1 cellular context compared by ENCODE assay signal in genomic region chr18:56650944-56651770, GRCh38.
TF ChIP-seq lines count a peak whose summit lies in the region.

TSS of gene WDR7 (plus strand) at chr18:56651359. CDS start at chr18:56672516, 21,157 bp downstream.

TF ChIP-seq in K562, 482 proteins besides CTCF, POLR2A, EP300 and RAD21 (continued from another document and continues in another):
- TF ChIP-seq MNT (conservative IDR thresholded peaks at IDR 0.05) (peak; percentile 71 to 86), SMAD4 (CRISPR knock-in tag; conservative IDR thresholded peaks at IDR 0.05) (peak; percentile 51; the same call in 1 of the 2 replicates), SAP30 (IDR thresholded peaks at IDR 0.05; ENCODE audit: borderline replicate concordance, insufficient read depth, low read depth, low read length, poor library complexity, severe bottlenecking) (peak; percentile 65), ETV1 (tag; conservative IDR thresholded peaks at IDR 0.05; ENCODE audit: low read depth) (peak; percentile 55; the same call in 1 of the 2 replicates), CAMTA2 (CRISPR knock-in tag; conservative IDR thresholded peaks at IDR 0.05) (no peak), PHF20 (IDR thresholded peaks at IDR 0.05; ENCODE audit: partially characterized antibody) (peak; percentile 55), TRIM28 (IDR thresholded peaks at IDR 0.05) (peak; percentile 36; the same call in 1 of the 2 replicates), ZMIZ1 (IDR thresholded peaks at IDR 0.05; ENCODE audit: low read depth in 2 of 2, low read length in 2 of 2) (no peak), GABPB1 (CRISPR knock-in tag; IDR thresholded peaks at IDR 0.05) (peak; percentile 46; the same call in 1 of the 2 replicates), CEBPZ (IDR thresholded peaks at IDR 0.05; ENCODE audit: borderline replicate concordance, low read depth, low read length) (no peak), ZNF639 (CRISPR knock-in tag; conservative IDR thresholded peaks at IDR 0.05 in 1 of 2, IDR thresholded peaks at IDR 0.05 in 1 of 2) (peak in 1 of 2 experiments; percentile 91; a peak in 2 of 4 replicates), TFAP4 (CRISPR knock-in tag; IDR thresholded peaks at IDR 0.05; ENCODE audit: borderline replicate concordance) (peak; percentile 98), CTCFL (IDR thresholded peaks at IDR 0.05; ENCODE audit: borderline replicate concordance, insufficient read depth, low read depth, low read length, poor library complexity, severe bottlenecking) (no peak), NR2C2 (CRISPR knock-in tag; IDR thresholded peaks at IDR 0.05) (peak; percentile 98), NR2C2 (tag; IDR thresholded peaks at IDR 0.05) (peak; percentile 99), KAT7 (CRISPR knock-in tag; IDR thresholded peaks at IDR 0.05; ENCODE audit: borderline replicate concordance) (peak; percentile 92; the same call in 1 of the 2 replicates), KLF1 (tag; IDR thresholded peaks at IDR 0.05) (peak; percentile 39; the same call in 1 of the 2 replicates), XRCC5 (IDR thresholded peaks at IDR 0.05; ENCODE audit: low read depth, low read length) (peak; percentile 74; the same call in 1 of the 2 replicates), ARID4B (CRISPR knock-in tag; IDR thresholded peaks at IDR 0.05) (peak; percentile 94), SMARCC2 (IDR thresholded peaks at IDR 0.05; ENCODE audit: low read depth) (no peak), SETDB1 (IDR thresholded peaks at IDR 0.05; ENCODE audit: low read length) (no peak), FOXM1 (IDR thresholded peaks at IDR 0.05; ENCODE audit: low read depth) (peak; percentile 37; the same call in 1 of the 2 replicates), FOXM1 (CRISPR knock-in tag; IDR thresholded peaks at IDR 0.05; ENCODE audit: low read depth) (no peak), MEIS2 (IDR thresholded peaks at IDR 0.05; ENCODE audit: partially characterized antibody) (peak; percentile 82), EGR1 (conservative IDR thresholded peaks at IDR 0.05) (peak; percentile 96), L3MBTL2 (IDR thresholded peaks at IDR 0.05) (0 out of 2 replicates have a peak, but pooled peaks have one; percentile 19), ILK (tag; IDR thresholded peaks at IDR 0.05; ENCODE audit: borderline replicate concordance, low read depth) (no peak), ZNF143 (CRISPR knock-in tag; IDR thresholded peaks at IDR 0.05) (0 out of 2 replicates have a peak, but pooled peaks have one; percentile 29), CTBP1 (IDR thresholded peaks at IDR 0.05; ENCODE audit: borderline replicate concordance) (peak; percentile 83; the same call in 1 of the 2 replicates), CEBPB (tag; IDR thresholded peaks at IDR 0.05) (peak; percentile 98), SUPT5H (IDR thresholded peaks at IDR 0.05) (peak; percentile 72), HDAC3 (IDR thresholded peaks at IDR 0.05; ENCODE audit: borderline replicate concordance, partially characterized antibody) (peak; percentile 13), SRF (CRISPR knock-in tag; IDR thresholded peaks at IDR 0.05) (no peak; a peak in 1 of 4 replicates), C11orf30 (IDR thresholded peaks at IDR 0.05; ENCODE audit: low read depth) (peak; percentile 76), GABPA (tag; conservative IDR thresholded peaks at IDR 0.05; ENCODE audit: low read depth) (peak; percentile 50), GATA2 (CRISPR knock-in tag; IDR thresholded peaks at IDR 0.05) (peak; percentile 41; the same call in 1 of the 2 replicates), KDM1A (IDR thresholded peaks at IDR 0.05) (peak in 1 of 2 experiments; percentile 21; a peak in 1 of 4 replicates), ESRRA (IDR thresholded peaks at IDR 0.05; ENCODE audit: borderline replicate concordance, low read depth) (peak; percentile 68; the same call in 1 of the 2 replicates), NCOR1 (IDR thresholded peaks at IDR 0.05) (peak; percentile 36; the same call in 1 of the 2 replicates), PREB (CRISPR knock-in tag; IDR thresholded peaks at IDR 0.05) (peak; percentile 91; the same call in 1 of the 2 replicates), NRF1 (conservative IDR thresholded peaks at IDR 0.05 in 1 of 2, IDR thresholded peaks at IDR 0.05 in 1 of 2) (peak; percentile 60 to 74), HCFC1 (IDR thresholded peaks at IDR 0.05; ENCODE audit: low read depth, low read length) (peak; percentile 86), CBX2 (IDR thresholded peaks at IDR 0.05; ENCODE audit: insufficient read depth, low read length, poor library complexity, severe bottlenecking) (no peak), MYC (IDR thresholded peaks at IDR 0.05; ENCODE audit: low read depth, low read length) (0 out of 2 replicates have a peak, but pooled peaks have one; percentile 10), MYC (CRISPR knock-in tag; IDR thresholded peaks at IDR 0.05; ENCODE audit: borderline replicate concordance, low read depth) (no peak)
